In genomic region chr22:39221999-39222686, GRCh38 we compare ENCODE assay signal across 17 cellular contexts.
"Had no signal": no experiment of that assay in that cellular context is flagged by ENCODE, and none has a peak within 500 bp of the region (broad histone marks: within the 10 kb centered on the region; RNA-seq: fewer than 3 reads in every experiment).

No MANE protein-coding gene starts in this region.

- H3K4me3 ChIP-seq: body of pancreas, lung, ovary, tibial artery, vagina had no signal

- ATAC-seq: body of pancreas had no signal

- H3K27ac ChIP-seq: body of pancreas, foreskin keratinocyte, ovary, tibial artery, vagina had no signal

- H3K4me1 ChIP-seq: body of pancreas, foreskin keratinocyte, tibial artery, vagina had no signal

- H3K27ac Mint-ChIP-seq: activated CD4-positive, alpha-beta memory T cell treated with anti-CD3 and anti-CD28 coated beads, Interleukin-2, amount 10 ng/mL, durations not matched to agents 7 days and 5 days; activated T-cell treated with anti-CD3 and anti-CD28 coated beads, Interleukin-2, amount 50 U/mL, for 24 hours; stimulated activated naive B cell treated with anti-CD40 and anti-IgM and Interleukin-4, amounts not matched to agents 10 μg/mL and 1 μg/mL and 100 μg/mL, for 72 hours had no signal

- H3K36me3 ChIP-seq: ovary had no signal

- H3K4me3 Mint-ChIP-seq: activated CD4-positive, alpha-beta memory T cell treated with anti-CD3 and anti-CD28 coated beads, Interleukin-2, amount 10 ng/mL, durations not matched to agents 7 days and 5 days; activated naive CD4-positive, alpha-beta T cell treated with anti-CD3 and anti-CD28 coated beads, Interleukin-2, amount 50 U/mL, for 24 hours; activated T-cell treated with anti-CD3 and anti-CD28 coated beads, Interleukin-2, amount 50 U/mL, for 24 hours; central memory CD8-positive, alpha-beta T cell; neural crest cell; stimulated activated naive B cell treated with anti-CD40 and anti-IgM and Interleukin-4, amounts not matched to agents 10 μg/mL and 1 μg/mL and 100 μg/mL, for 72 hours had no signal

- H3K27me3 Mint-ChIP-seq: activated naive CD4-positive, alpha-beta T cell treated with anti-CD3 and anti-CD28 coated beads, Interleukin-2, amount 50 U/mL, for 24 hours; central memory CD8-positive, alpha-beta T cell had no signal

- H3K27me3 ChIP-seq: body of pancreas, foreskin keratinocyte, ovary, vagina had no signal

- H3K9me3 ChIP-seq: body of pancreas, ovary, tibial artery, vagina had no signal

- H3K9me3 Mint-ChIP-seq: activated naive CD4-positive, alpha-beta T cell treated with anti-CD3 and anti-CD28 coated beads, Interleukin-2, amount 50 U/mL, for 24 hours; activated T-cell treated with anti-CD3 and anti-CD28 coated beads, Interleukin-2, amount 50 U/mL, for 24 hours had no signal

- DNase-seq: activated CD4-positive, alpha-beta memory T cell treated with anti-CD3 and anti-CD28 coated beads, Interleukin-2, amount 10 ng/mL, durations not matched to agents 7 days and 5 days; activated CD4-positive, alpha-beta T cell treated with anti-CD3 and anti-CD28 coated beads for 4 hours; activated T-cell treated with anti-CD3 and anti-CD28 coated beads, Interleukin-2, amount 50 U/mL, for 24 hours; cortex of kidney; effector CD4-positive, alpha-beta T cell; midbrain; stimulated activated naive B cell treated with anti-CD40 and anti-IgM and Interleukin-4, amounts not matched to agents 10 μg/mL and 1 μg/mL and 100 μg/mL, for 72 hours; T-helper 2 cell had no signal
